ENCODE assay signal across 21 cellular contexts in genomic region chr4:94497690-94498089, GRCh38.
"Had no signal": no experiment of that assay in that cellular context is flagged by ENCODE, and none has a peak within 500 bp of the region (broad histone marks: within the 10 kb centered on the region; RNA-seq: fewer than 3 reads in every experiment).

No MANE protein-coding gene starts in this region.

- H3K27me3 Mint-ChIP-seq: activated CD4-positive, alpha-beta T cell treated with anti-CD3 and anti-CD28 coated beads, Interleukin-2, amount 10 ng/mL, durations not matched to agents 24 days and 14 days; activated T-cell treated with anti-CD3 and anti-CD28 coated beads, Interleukin-2, amount 50 U/mL, for 24 hours; naive thymus-derived CD4-positive, alpha-beta T cell; stimulated activated memory B cell treated with anti-CD40 and anti-IgM and Interleukin-4, amounts not matched to agents 10 μg/mL and 1 μg/mL and 100 μg/mL, for 72 hours had no signal

- H3K27me3 ChIP-seq: pancreas, upper lobe of right lung had no signal

- ATAC-seq: activated CD8-positive, alpha-beta T cell treated with anti-CD3 and anti-CD28 coated beads, Interleukin-2, amount 10 ng/mL, durations not matched to agents 7 days and 5 days; left colon; mucosa of descending colon; naive thymus-derived CD4-positive, alpha-beta T cell; pancreas; stimulated activated memory B cell treated with anti-CD40 and anti-IgM and Interleukin-4, amounts not matched to agents 10 μg/mL and 1 μg/mL and 100 μg/mL, for 72 hours; upper lobe of right lung had no signal

- H3K36me3 ChIP-seq: pancreas, upper lobe of right lung had no signal

- H3K9me3 ChIP-seq: mucosa of descending colon, pancreas, upper lobe of right lung had no signal

- H3K4me1 Mint-ChIP-seq: activated CD4-positive, alpha-beta T cell treated with anti-CD3 and anti-CD28 coated beads, Interleukin-2, amount 10 ng/mL, durations not matched to agents 24 days and 14 days had no signal

- H3K4me1 ChIP-seq: pancreas, upper lobe of right lung had no signal

- FAIRE-seq: endothelial cell of umbilical vein, islet of Langerhans, pancreas had no signal

- H3K4me3 ChIP-seq: mucosa of descending colon, pancreas, upper lobe of right lung had no signal

- H3K4me3 Mint-ChIP-seq: activated CD4-positive, alpha-beta T cell treated with anti-CD3 and anti-CD28 coated beads, Interleukin-2, amount 10 ng/mL, durations not matched to agents 24 days and 14 days; activated CD8-positive, alpha-beta T cell treated with anti-CD3 and anti-CD28 coated beads, Interleukin-2, amount 10 ng/mL, durations not matched to agents 7 days and 5 days; activated naive CD4-positive, alpha-beta T cell treated with anti-CD3 and anti-CD28 coated beads for 36 hours; activated T-cell treated with anti-CD3 and anti-CD28 coated beads, Interleukin-2, amount 50 U/mL, for 24 hours; naive thymus-derived CD4-positive, alpha-beta T cell; stimulated activated memory B cell treated with anti-CD40 and anti-IgM and Interleukin-4, amounts not matched to agents 10 μg/mL and 1 μg/mL and 100 μg/mL, for 72 hours had no signal

- H3K27ac Mint-ChIP-seq: activated CD4-positive, alpha-beta T cell treated with anti-CD3 and anti-CD28 coated beads, Interleukin-2, amount 10 ng/mL, durations not matched to agents 24 days and 14 days; activated CD8-positive, alpha-beta T cell treated with anti-CD3 and anti-CD28 coated beads, Interleukin-2, amount 10 ng/mL, durations not matched to agents 7 days and 5 days; activated naive CD4-positive, alpha-beta T cell treated with anti-CD3 and anti-CD28 coated beads for 36 hours; activated T-cell treated with anti-CD3 and anti-CD28 coated beads, Interleukin-2, amount 50 U/mL, for 24 hours; activated T-helper 2 cell treated with anti-CD3 and anti-CD28 coated beads, Interferon-gamma antibody, Interleukin-2, Interleukin-4, amounts not matched to agents 10 μg/mL and 5 μg/mL and 100 μg/mL, durations not matched to agents 14 hours and 24 hours and 36 hours; naive thymus-derived CD4-positive, alpha-beta T cell; stimulated activated memory B cell treated with anti-CD40 and anti-IgM and Interleukin-4, amounts not matched to agents 10 μg/mL and 1 μg/mL and 100 μg/mL, for 72 hours had no signal

- H3K9me3 Mint-ChIP-seq: activated CD4-positive, alpha-beta T cell treated with anti-CD3 and anti-CD28 coated beads, Interleukin-2, amount 10 ng/mL, durations not matched to agents 24 days and 14 days; activated naive CD4-positive, alpha-beta T cell treated with anti-CD3 and anti-CD28 coated beads for 36 hours; activated T-cell treated with anti-CD3 and anti-CD28 coated beads, Interleukin-2, amount 50 U/mL, for 24 hours; activated T-helper 2 cell treated with anti-CD3 and anti-CD28 coated beads, Interferon-gamma antibody, Interleukin-2, Interleukin-4, amounts not matched to agents 10 μg/mL and 5 μg/mL and 100 μg/mL, durations not matched to agents 14 hours and 24 hours and 36 hours; naive thymus-derived CD4-positive, alpha-beta T cell; stimulated activated memory B cell treated with anti-CD40 and anti-IgM and Interleukin-4, amounts not matched to agents 10 μg/mL and 1 μg/mL and 100 μg/mL, for 72 hours had no signal

- H3K27ac ChIP-seq: pancreas, upper lobe of right lung had no signal

- DNase-seq: activated CD4-positive, alpha-beta T cell treated with anti-CD3 and anti-CD28 coated beads, Interleukin-2, amount 10 ng/mL, durations not matched to agents 24 days and 14 days; activated CD8-positive, alpha-beta T cell treated with anti-CD3 and anti-CD28 coated beads, Interleukin-2, amount 10 ng/mL, durations not matched to agents 7 days and 5 days; activated naive CD4-positive, alpha-beta T cell treated with anti-CD3 and anti-CD28 coated beads for 36 hours; activated T-cell treated with anti-CD3 and anti-CD28 coated beads, Interleukin-2, amount 50 U/mL, for 24 hours; dermis blood vessel endothelial cell; effector memory CD4-positive, alpha-beta T cell; glutamatergic neuron; hippocampal formation; left colon; mesenchymal stem cell; mucosa of descending colon; naive thymus-derived CD4-positive, alpha-beta T cell; pancreas; stimulated activated CD4-positive, alpha-beta T cell treated with anti-CD3 and anti-CD28 coated beads, Interleukin-4, amount 100 ng/mL, for 4 hours; T-helper 1 cell; T-helper 9 cell; upper lobe of right lung had no signal
